13 cellular contexts compared by ENCODE assay signal in genomic region chr6:38554700-38555413, GRCh38.
DNase-seq lines count a peak whose midpoint lies in the region; ATAC-seq, FAIRE-seq and TF ChIP-seq lines count a peak whose summit lies in the region.
"Had no signal": no experiment of that assay in that cellular context is flagged by ENCODE, and none has a peak within 500 bp of the region (broad histone marks: within the 10 kb centered on the region; RNA-seq: fewer than 3 reads in every experiment).

No MANE protein-coding gene starts in this region.

- DNase-seq in AG08396 (ENCODE audit: low spot score): peak; percentile 43
- peak; percentile 75 for DNase-seq in HFFc6
- peak; percentile 64 for DNase-seq in astrocyte of the hippocampus (ENCODE audit: low read depth, low spot score)
- DNase-seq in kidney glomerular epithelial cell (lab: John Stamatoyannopoulos, UW): peak; percentile 85
- DNase-seq in GM19239 (ENCODE audit: insufficient read length, low spot score): no peak
- DNase-seq in glutamatergic neuron: no peak
- DNase-seq in HK-2 (ENCODE audit: unreplicated experiment): no peak
- DNase-seq: body of pancreas; CD4-positive, alpha-beta T cell; erythroblast; left cardiac atrium; stimulated activated naive CD8-positive, alpha-beta T cell treated with anti-CD3 and anti-CD28 coated beads, Interleukin-15, amount 100 ng/mL, for 72 hours had no signal

- peak overlapping the region; percentile 36 for H3K4me3 Mint-ChIP-seq in HFFc6
- no peak overlapping the region for H3K4me3 Mint-ChIP-seq in glutamatergic neuron (ENCODE audit: unreplicated experiment)
- H3K4me3 Mint-ChIP-seq: CD4-positive, alpha-beta T cell; stimulated activated naive CD8-positive, alpha-beta T cell treated with anti-CD3 and anti-CD28 coated beads, Interleukin-15, amount 100 ng/mL, for 72 hours had no signal

- no peak for FAIRE-seq in GM19239 (lab: Jason Lieb, UNC)

- TF ChIP-seq CTCF in HFFc6 (IDR thresholded peaks at IDR 0.05): no peak
- TF ChIP-seq CTCF in glutamatergic neuron (IDR thresholded peaks at IDR 0.05; ENCODE audit: partially characterized antibody, unreplicated experiment): no peak

- peak overlapping the region; percentile 79 for H3K27ac Mint-ChIP-seq in HFFc6
- H3K27ac Mint-ChIP-seq in glutamatergic neuron (ENCODE audit: unreplicated experiment): no peak overlapping the region
- H3K27ac Mint-ChIP-seq: CD4-positive, alpha-beta T cell; stimulated activated naive CD8-positive, alpha-beta T cell treated with anti-CD3 and anti-CD28 coated beads, Interleukin-15, amount 100 ng/mL, for 72 hours had no signal

- H3K27me3 Mint-ChIP-seq in HFFc6 (ENCODE audit: insufficient read depth) (no peaks in the 10 kb centered on the region; the same call in 1 of the 2 replicates), glutamatergic neuron (ENCODE audit: unreplicated experiment) (no peaks in the 10 kb centered on the region)
- H3K27me3 Mint-ChIP-seq: CD4-positive, alpha-beta T cell; stimulated activated naive CD8-positive, alpha-beta T cell treated with anti-CD3 and anti-CD28 coated beads, Interleukin-15, amount 100 ng/mL, for 72 hours had no signal

- H3K4me1 Mint-ChIP-seq in HFFc6 (ENCODE audit: low read depth): peaks cover 21% of the 10 kb centered on the region
- H3K4me1 Mint-ChIP-seq in glutamatergic neuron (ENCODE audit: low read depth, unreplicated experiment): peaks cover 5% of the 10 kb centered on the region

- no peak for ATAC-seq in HG02884 (IDR thresholded peaks at IDR 0.05; ENCODE audit: unreplicated experiment)
- ATAC-seq: body of pancreas; stimulated activated naive CD8-positive, alpha-beta T cell treated with anti-CD3 and anti-CD28 coated beads, Interleukin-15, amount 100 ng/mL, for 72 hours had no signal

- H3K9me3 Mint-ChIP-seq in HFFc6 (no peaks in the 10 kb centered on the region), glutamatergic neuron (ENCODE audit: unreplicated experiment) (peaks cover 1% of the 10 kb centered on the region)
- H3K9me3 Mint-ChIP-seq: CD4-positive, alpha-beta T cell; stimulated activated naive CD8-positive, alpha-beta T cell treated with anti-CD3 and anti-CD28 coated beads, Interleukin-15, amount 100 ng/mL, for 72 hours had no signal

- H3K36me3 Mint-ChIP-seq in HFFc6 (ENCODE audit: low read depth): no peaks in the 10 kb centered on the region
- no peaks in the 10 kb centered on the region for H3K36me3 Mint-ChIP-seq in glutamatergic neuron (ENCODE audit: unreplicated experiment)

Comparison
In these comparisons a context has a peak if more than half of its experiments do, and no peak if none do; other contexts are left out.
1. DNase-seq: peak in AG08396 (single experiment), HFFc6 (single experiment), astrocyte of the hippocampus (single experiment) and kidney glomerular epithelial cell (single experiment); none in GM19239 (single experiment), glutamatergic neuron (single experiment) and HK-2 (single experiment).